9 cellular contexts compared by ENCODE assay signal in the genomic region with DNA sequence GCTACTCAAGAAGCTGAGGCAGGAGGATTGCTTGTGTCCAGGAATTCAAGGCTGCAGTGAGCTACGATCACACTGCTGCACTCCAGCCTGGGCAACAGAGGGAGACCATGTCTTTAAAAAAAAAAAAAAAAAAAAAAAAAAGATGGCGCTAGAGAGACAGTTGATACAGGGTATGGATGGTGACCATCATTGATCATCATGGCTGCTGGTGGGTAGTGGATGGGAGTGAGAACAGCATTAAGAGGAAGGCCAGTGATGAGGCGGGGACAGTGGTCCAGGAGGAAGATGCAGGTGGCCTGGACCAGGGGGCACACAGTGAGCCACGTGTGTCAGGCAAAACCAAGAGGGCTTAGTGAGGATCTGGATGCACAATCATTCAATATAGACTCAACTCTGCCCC. TPM values are rescaled to one million over a fixed set of nuclear protein-coding genes. Genes with fewer than 3 reads are reported as not detected.
DNase-seq lines count a peak whose midpoint lies in the region; ATAC-seq, FAIRE-seq and TF ChIP-seq lines count a peak whose summit lies in the region.
"Had no signal": no experiment of that assay in that cellular context is flagged by ENCODE, and none has a peak within 500 bp of the region (broad histone marks: within the 10 kb centered on the region; RNA-seq: fewer than 3 reads in every experiment).

No MANE protein-coding gene starts in this region.

- no peak for FAIRE-seq in keratinocyte (lab: Jason Lieb, UNC)

- CTCF ChIA-PET in WTC11 (lab: Charles Lee): interaction anchor here (0.6 to 0.7 kb wide), 8 partner anchors 13 to 1269 kb away, joined by 3 to 5 read pairs (median 4); no protein-coding TSS in a partner anchor

- H3K9ac ChIP-seq in keratinocyte (ENCODE audit: control insufficient read depth, extremely low read depth, insufficient read depth, low read length): no peak overlapping the region

- no peak for TF ChIP-seq CTCF in WTC11 (IDR thresholded peaks at IDR 0.05)
- TF ChIP-seq CTCF in keratinocyte (optimal IDR thresholded peaks at IDR 0.05 in 1 of 3, IDR thresholded peaks at IDR 0.05 in 1 of 3, conservative IDR thresholded peaks at IDR 0.05 in 1 of 3; ENCODE audit: extremely low read depth in 1 of 3, insufficient read depth in 2 of 3, low read length in 3 of 3): peak in 1 of 3 experiments; percentile 19
- TF ChIP-seq CTCF in tibial artery (IDR thresholded peaks at IDR 0.05): no peak
- no peak for TF ChIP-seq CTCF in vagina (IDR thresholded peaks at IDR 0.05)

- no peaks in the 10 kb centered on the region for H3K36me3 Mint-ChIP-seq in activated naive CD4-positive, alpha-beta T cell treated with anti-CD3 and anti-CD28 coated beads, Interleukin-2, amount 50 U/mL, for 24 hours
- H3K36me3 Mint-ChIP-seq in WTC11: no peaks in the 10 kb centered on the region

- H4K20me1 ChIP-seq in keratinocyte (ENCODE audit: control insufficient read depth, extremely low read depth, insufficient read depth, low read length): no peaks in the 10 kb centered on the region

- H3K27ac ChIP-seq in keratinocyte (ENCODE audit: control insufficient read depth, insufficient read depth, low read length) (no peak overlapping the region), tibial artery (no peak overlapping the region), vagina (no peak overlapping the region)

- no peak overlapping the region for H2AFZ ChIP-seq in keratinocyte (ENCODE audit: control insufficient read depth, low read length)

- dilution Hi-C loops in keratinocyte (cut with MboI; ENCODE audit: extremely low pct_ligation_motif_present, low sequenced_read_pairs): no loop called here

- H3K27me3 ChIP-seq in keratinocyte (ENCODE audit: control insufficient read depth, extremely low read depth, insufficient read depth, low read length) (no peaks in the 10 kb centered on the region), tibial artery (no peaks in the 10 kb centered on the region), vagina (no peaks in the 10 kb centered on the region)

- no peak overlapping the region for H3K27ac Mint-ChIP-seq in activated naive CD4-positive, alpha-beta T cell treated with anti-CD3 and anti-CD28 coated beads, Interleukin-2, amount 50 U/mL, for 24 hours
- no peak overlapping the region for H3K27ac Mint-ChIP-seq in WTC11

- ATAC-seq in WTC11: no peak

- POLR2A ChIA-PET in WTC11 (lab: Charles Lee): interaction anchor here (0.6 kb wide), 1 partner anchor 59 kb away, joined by 5 read pairs; no protein-coding TSS in a partner anchor

- peaks cover 0 to 3% of the 10 kb centered on the region in 2 experiments for H3K36me3 ChIP-seq in keratinocyte (ENCODE audit: control insufficient read depth in 2 of 2, extremely low read depth in 1 of 2, insufficient read depth in 2 of 2, low read length in 2 of 2)
- H3K36me3 ChIP-seq in tibial artery: no peaks in the 10 kb centered on the region
- H3K36me3 ChIP-seq in vagina: no peaks in the 10 kb centered on the region

- H3K9me1 ChIP-seq in keratinocyte (ENCODE audit: control insufficient read depth, extremely low read depth, insufficient read depth, low read length): no peaks in the 10 kb centered on the region

- H3K27me3 Mint-ChIP-seq in activated naive CD4-positive, alpha-beta T cell treated with anti-CD3 and anti-CD28 coated beads, Interleukin-2, amount 50 U/mL, for 24 hours: no peaks in the 10 kb centered on the region
- 0 out of 2 replicates have a peak, but pooled peaks cover 3% of the 10 kb centered on the region for H3K27me3 Mint-ChIP-seq in WTC11 (ENCODE audit: low read depth)

- no peak for TF ChIP-seq POLR2A in vagina (IDR thresholded peaks at IDR 0.05)

- H3K4me3 Mint-ChIP-seq in activated naive CD4-positive, alpha-beta T cell treated with anti-CD3 and anti-CD28 coated beads, Interleukin-2, amount 50 U/mL, for 24 hours: peak overlapping the region; percentile 92
- peak overlapping the region; percentile 88 for H3K4me3 Mint-ChIP-seq in WTC11

- H3K4me3 ChIP-seq in keratinocyte (ENCODE audit: control insufficient read depth in 2 of 3, extremely low read depth in 1 of 3, insufficient read depth in 2 of 3, low read depth in 1 of 3, low read length in 3 of 3) (no peak overlapping the region), tibial artery (no peak overlapping the region), vagina (peak overlapping the region in 1 of 2 donors; percentile 59)

- peaks cover 38% of the 10 kb centered on the region for H3K4me1 ChIP-seq in keratinocyte (ENCODE audit: control insufficient read depth, extremely low read depth, insufficient read depth, low read length)
- peaks cover 6 to 49% (median 29%) of the 10 kb centered on the region in 4 donors for H3K4me1 ChIP-seq in tibial artery
- peaks cover 45% of the 10 kb centered on the region for H3K4me1 ChIP-seq in vagina

- H3K9me3 ChIP-seq in keratinocyte (ENCODE audit: control insufficient read depth, low read depth, low read length): no peaks in the 10 kb centered on the region
- no peaks in the 10 kb centered on the region for H3K9me3 ChIP-seq in tibial artery
- no peaks in the 10 kb centered on the region for H3K9me3 ChIP-seq in vagina

- intact Hi-C loops in tibial artery (cut with DNase I; ENCODE audit: low total_unique reads) (loop anchor here (5.0 kb wide), 1 partner anchor 100 kb away; no protein-coding TSS in a partner anchor), vagina (cut with DNase I) (no loop called here)

- H3K4me2 ChIP-seq in keratinocyte (ENCODE audit: control insufficient read depth, extremely low read depth, insufficient read depth, low read depth, low read length): peak overlapping the region; percentile 70

- no peaks in the 10 kb centered on the region for H3K9me3 Mint-ChIP-seq in activated naive CD4-positive, alpha-beta T cell treated with anti-CD3 and anti-CD28 coated beads, Interleukin-2, amount 50 U/mL, for 24 hours
- H3K9me3 Mint-ChIP-seq in WTC11: peaks cover 7% of the 10 kb centered on the region

- peaks cover 18% of the 10 kb centered on the region for H3K4me1 Mint-ChIP-seq in activated naive CD4-positive, alpha-beta T cell treated with anti-CD3 and anti-CD28 coated beads, Interleukin-2, amount 50 U/mL, for 24 hours
- peaks cover 46% of the 10 kb centered on the region for H3K4me1 Mint-ChIP-seq in WTC11

- H3K79me2 ChIP-seq in keratinocyte (ENCODE audit: control insufficient read depth, insufficient read depth, low read length): peaks cover 2% of the 10 kb centered on the region

- DNase-seq in activated naive CD4-positive, alpha-beta T cell (lab: John Stamatoyannopoulos, UW): no peak
- DNase-seq in WTC11 (ENCODE audit: low spot score): no peak
- no peak for DNase-seq in keratinocyte (ENCODE audit: low read depth, low spot score)
- no peak for DNase-seq in tibial artery
- no peak for DNase-seq in HT-29 (ENCODE audit: low spot score)
- no peak for DNase-seq in nucleus accumbens (lab: John Stamatoyannopoulos, UW)
- DNase-seq in vagina (ENCODE audit: extremely low spot score in 2 of 2): no peak

TF ChIP-seq in WTC11, 78 proteins besides CTCF, POLR2A, EP300 and RAD21 (continues in another document):
- no peak for TF ChIP-seq SMAD4 (CRISPR knock-in tag; IDR thresholded peaks at IDR 0.05)
- TF ChIP-seq NFATC4 (CRISPR knock-in tag; IDR thresholded peaks at IDR 0.05): no peak
- TF ChIP-seq ZNF121 (CRISPR knock-in tag; IDR thresholded peaks at IDR 0.05): no peak
- no peak for TF ChIP-seq ATF1 (CRISPR knock-in tag; IDR thresholded peaks at IDR 0.05)
- no peak for TF ChIP-seq NR1H2 (CRISPR knock-in tag; IDR thresholded peaks at IDR 0.05)
- TF ChIP-seq, protein P1, sequence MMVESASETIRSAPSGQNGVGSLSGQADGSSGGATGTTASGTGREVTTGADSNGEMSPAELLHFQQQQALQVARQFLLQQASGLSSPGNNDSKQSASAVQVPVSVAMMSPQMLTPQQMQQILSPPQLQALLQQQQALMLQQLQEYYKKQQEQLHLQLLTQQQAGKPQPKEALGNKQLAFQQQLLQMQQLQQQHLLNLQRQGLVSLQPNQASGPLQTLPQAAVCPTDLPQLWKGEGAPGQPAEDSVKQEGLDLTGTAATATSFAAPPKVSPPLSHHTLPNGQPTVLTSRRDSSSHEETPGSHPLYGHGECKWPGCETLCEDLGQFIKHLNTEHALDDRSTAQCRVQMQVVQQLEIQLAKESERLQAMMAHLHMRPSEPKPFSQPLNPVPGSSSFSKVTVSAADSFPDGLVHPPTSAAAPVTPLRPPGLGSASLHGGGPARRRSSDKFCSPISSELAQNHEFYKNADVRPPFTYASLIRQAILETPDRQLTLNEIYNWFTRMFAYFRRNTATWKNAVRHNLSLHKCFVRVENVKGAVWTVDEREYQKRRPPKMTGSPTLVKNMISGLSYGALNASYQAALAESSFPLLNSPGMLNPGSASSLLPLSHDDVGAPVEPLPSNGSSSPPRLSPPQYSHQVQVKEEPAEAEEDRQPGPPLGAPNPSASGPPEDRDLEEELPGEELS (CRISPR knock-in tag; IDR thresholded peaks at IDR 0.05): no peak
- no peak for TF ChIP-seq ZNF423 (CRISPR knock-in tag; IDR thresholded peaks at IDR 0.05)
- TF ChIP-seq RORB (CRISPR knock-in tag; IDR thresholded peaks at IDR 0.05): no peak
- no peak for TF ChIP-seq EMX1 (CRISPR knock-in tag; IDR thresholded peaks at IDR 0.05)
- no peak for TF ChIP-seq SP1 (CRISPR knock-in tag; conservative IDR thresholded peaks at IDR 0.05)
- TF ChIP-seq TEAD1 (CRISPR knock-in tag; IDR thresholded peaks at IDR 0.05): no peak
- TF ChIP-seq, protein P2, sequence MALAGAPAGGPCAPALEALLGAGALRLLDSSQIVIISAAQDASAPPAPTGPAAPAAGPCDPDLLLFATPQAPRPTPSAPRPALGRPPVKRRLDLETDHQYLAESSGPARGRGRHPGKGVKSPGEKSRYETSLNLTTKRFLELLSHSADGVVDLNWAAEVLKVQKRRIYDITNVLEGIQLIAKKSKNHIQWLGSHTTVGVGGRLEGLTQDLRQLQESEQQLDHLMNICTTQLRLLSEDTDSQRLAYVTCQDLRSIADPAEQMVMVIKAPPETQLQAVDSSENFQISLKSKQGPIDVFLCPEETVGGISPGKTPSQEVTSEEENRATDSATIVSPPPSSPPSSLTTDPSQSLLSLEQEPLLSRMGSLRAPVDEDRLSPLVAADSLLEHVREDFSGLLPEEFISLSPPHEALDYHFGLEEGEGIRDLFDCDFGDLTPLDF (CRISPR knock-in tag; IDR thresholded peaks at IDR 0.05): no peak
- no peak for TF ChIP-seq TEAD4 (CRISPR knock-in tag; IDR thresholded peaks at IDR 0.05)

RNA-seq across cellular contexts. Expression of gene MAP1LC3B2, which starts 26.8 kb away (rescaled TPM):
- 2.2 to 3.0 TPM (median 2.5 TPM) in 3 replicates for total RNA-seq in WTC11 (2021)
- polyA plus RNA-seq in keratinocyte: 2.7 to 6.0 TPM (median 4.3 TPM) in 3 replicates
- polyA plus RNA-seq in keratinocyte (2011; ENCODE audit: low read depth): 45.2 TPM
- 4.5 and 5.5 TPM in 2 replicates for polyA plus RNA-seq in keratinocyte (2011; cell fraction: cytosol; rRNA removed)
- 6.7 and 7.2 TPM in 2 replicates for polyA plus RNA-seq in keratinocyte (2011; cell fraction: nucleus; rRNA removed)
- 4.1 and 20.6 TPM in 2 replicates for polyA plus RNA-seq in keratinocyte (2012; ENCODE audit: low replicate concordance)
- 1.5 to 9.2 TPM (median 3.1 TPM) in 3 replicates for polyA minus RNA-seq in keratinocyte
- not detected for polyA minus RNA-seq in keratinocyte (2011; cell fraction: cytosol; rRNA and poly(A)+ RNA removed)
- 3.3 TPM in 1 of 2 replicates, not detected in the other for polyA minus RNA-seq in keratinocyte (2011; cell fraction: nucleus; rRNA and poly(A)+ RNA removed)
- 0.73 TPM in 1 of 2 replicates, not detected in the other for total RNA-seq in HT-29 (2014; rRNA removed; shearing (Covaris generic))
- total RNA-seq in vagina: not detected
- total RNA-seq: left lobe of liver had no signal
